Comparison of ENCODE assay signal across 25 cellular contexts in the genomic region with DNA sequence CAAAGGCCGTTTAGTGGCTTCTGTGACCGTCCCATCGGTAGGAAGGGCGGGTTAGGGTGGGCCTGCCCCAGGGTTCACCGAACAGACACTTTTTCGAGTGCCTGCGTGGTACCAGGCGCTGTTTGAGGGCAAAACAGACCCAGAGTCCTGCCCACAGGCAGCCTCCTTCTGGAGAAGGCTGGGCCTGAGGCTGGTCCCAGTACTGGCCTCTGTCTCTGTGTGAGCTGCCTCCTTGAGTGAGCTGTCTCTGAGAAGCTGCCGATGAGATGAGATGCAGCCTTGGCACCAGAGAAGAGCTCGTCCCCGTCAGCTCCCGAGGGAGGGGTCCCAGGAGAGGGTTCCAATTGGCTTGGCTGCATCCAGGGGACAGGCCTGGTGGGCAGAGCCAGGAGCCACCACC. TPM values are rescaled to one million over a fixed set of nuclear protein-coding genes. Genes with fewer than 3 reads are reported as not detected.
DNase-seq lines count a peak whose midpoint lies in the region; ATAC-seq and TF ChIP-seq lines count a peak whose summit lies in the region.
"Had no signal": no experiment of that assay in that cellular context is flagged by ENCODE, and none has a peak within 500 bp of the region (broad histone marks: within the 10 kb centered on the region; RNA-seq: fewer than 3 reads in every experiment).

No MANE protein-coding gene starts in this region.

- H3K27me3 ChIP-seq in mucosa of rectum (ENCODE audit: control insufficient read depth in 2 of 2, insufficient read depth in 2 of 2, low read length in 2 of 2) (no peaks in the 10 kb centered on the region), spleen (replicated peaks in 1 of 7) (no peaks in the 10 kb centered on the region), aorta (ENCODE audit: control insufficient read depth in 1 of 2, insufficient read depth in 2 of 2, low read length in 1 of 2) (no peaks in the 10 kb centered on the region), tibial nerve (no peaks in the 10 kb centered on the region)

- no peak overlapping the region for H3K9ac ChIP-seq in mucosa of rectum (ENCODE audit: low read depth in 1 of 2, low read length in 2 of 2)
- H3K9ac ChIP-seq: GM23248 had no signal

- intact Hi-C loops in left ventricle myocardium superior (cut with micrococcal nuclease) (no loop called here), left cardiac atrium (cut with DNase I) (no loop called here), spleen (cut with DNase I; ENCODE audit: low total_unique reads) (no loop called here), aorta (cut with DNase I) (loop anchor here in 1 of 2 donors (5.0 kb wide), 1 partner anchor 49 kb away; no protein-coding TSS in a partner anchor)

- H3K27ac ChIP-seq in mucosa of rectum (ENCODE audit: low read depth in 2 of 2, low read length in 2 of 2) (peak overlapping the region; percentile 5 to 35), spleen (peak overlapping the region in 7 of 8 donors; percentile 29 to 69 (median 62)), aorta (ENCODE audit: low read depth in 1 of 2, low read length in 2 of 2) (peak overlapping the region; percentile 23 to 72), tibial nerve (peak overlapping the region in 2 of 4 donors; percentile 43 to 77)
- H3K27ac ChIP-seq: GM23248, HL-60, SK-N-MC had no signal

- H3K4me1 ChIP-seq in mucosa of rectum (ENCODE audit: control insufficient read depth in 2 of 2, insufficient read depth in 2 of 2, low read length in 2 of 2) (peaks cover 4 to 8% of the 10 kb centered on the region in 2 donors), spleen (peaks cover 0 to 36% (median 18%) of the 10 kb centered on the region in 6 donors), aorta (ENCODE audit: control insufficient read depth in 1 of 2, insufficient read depth in 2 of 2, low read length in 2 of 2) (peaks cover 0 to 5% of the 10 kb centered on the region in 2 donors), tibial nerve (peaks cover 0 to 48% (median 14%) of the 10 kb centered on the region in 4 donors)

- TF ChIP-seq CTCF in spleen (IDR thresholded peaks at IDR 0.05 in 8 of 11, conservative IDR thresholded peaks at IDR 0.05 in 3 of 11), result no peak
- no peak for TF ChIP-seq CTCF in tibial nerve (IDR thresholded peaks at IDR 0.05)

- no peak for TF ChIP-seq EP300 in tibial nerve (IDR thresholded peaks at IDR 0.05)

- 49 to 89% (median 83%) methylated on average over 5 to 12 of the region's 12 CpGs for WGBS in spleen, 5 donors
- WGBS in aorta, 2 donors, result 82 to 86% methylated on average over 12 of the region's 12 CpGs
- WGBS in tibial nerve, 2 donors, result 91 to 92% methylated on average over 10 to 12 of the region's 12 CpGs

- TF ChIP-seq POLR2A in spleen (IDR thresholded peaks at IDR 0.05), result no peak
- TF ChIP-seq POLR2A in tibial nerve (IDR thresholded peaks at IDR 0.05), result no peak

- no peaks in the 10 kb centered on the region for H3K9me3 ChIP-seq in mucosa of rectum (ENCODE audit: control insufficient read depth in 2 of 2, low read length in 2 of 2)
- no peaks in the 10 kb centered on the region for H3K9me3 ChIP-seq in spleen
- no peaks in the 10 kb centered on the region for H3K9me3 ChIP-seq in aorta (ENCODE audit: control insufficient read depth, low read length)
- no peaks in the 10 kb centered on the region for H3K9me3 ChIP-seq in tibial nerve

- H3K4me3 ChIP-seq in mucosa of rectum (ENCODE audit: low read length in 2 of 2) (no peak overlapping the region), spleen (no peak overlapping the region), aorta (ENCODE audit: low read length in 2 of 2) (no peak overlapping the region), tibial nerve (no peak overlapping the region)
- H3K4me3 ChIP-seq: GM12878, GM23248, lung, SK-N-MC had no signal

- DNase-seq in left ventricle myocardium superior (peak; percentile 19), left cardiac atrium (no peak), spleen (no peak), aorta (peak in 1 of 2 donors; percentile 69), tibial nerve (ENCODE audit: low spot score in 2 of 2) (no peak)
- no peak for DNase-seq in activated naive CD4-positive, alpha-beta T cell treated with anti-CD3 and anti-CD28 coated beads, Interleukin-2, amount 50 U/mL, for 16 hours
- DNase-seq in activated CD8-positive, alpha-beta memory T cell treated with anti-CD3 and anti-CD28 coated beads, Interleukin-2, amount 50 U/mL, for 4 hours, result no peak
- DNase-seq: activated CD4-positive, alpha-beta T cell treated with anti-CD3 and anti-CD28 coated beads, Interleukin-2, amount 50 U/mL, for 4 hours; activated naive CD4-positive, alpha-beta T cell treated with anti-CD3 and anti-CD28 coated beads, Interleukin-2, amount 10 ng/mL, durations not matched to agents 7 days and 5 days; amniotic stem cell; CD4-positive, CD25-positive, alpha-beta regulatory T cell; GM23248; naive B cell; NCI-H1417; NCI-H2029 treated with DMSO at 0.1 percent for 48 hours; NCI-H345; NCI-H748 treated with DMSO at 0.1 percent for 48 hours; nucleus accumbens; RPMI8226; small intestine had no signal

- no peaks in the 10 kb centered on the region for H3K36me3 ChIP-seq in mucosa of rectum (ENCODE audit: control insufficient read depth in 2 of 2, insufficient read depth in 2 of 2, low read length in 2 of 2)
- H3K36me3 ChIP-seq in spleen, result no peaks in the 10 kb centered on the region
- no peaks in the 10 kb centered on the region for H3K36me3 ChIP-seq in aorta (ENCODE audit: control insufficient read depth in 1 of 2, insufficient read depth in 2 of 2, low read length in 1 of 2)
- no peaks in the 10 kb centered on the region for H3K36me3 ChIP-seq in tibial nerve

- no peak for ATAC-seq in left ventricle myocardium superior
- no peak for ATAC-seq in left cardiac atrium
- no peak for ATAC-seq in aorta (ENCODE audit: low FRiP score)
- ATAC-seq: GM12878 had no signal

RNA-seq across cellular contexts. Expression of a gene that starts 53.1 kb away (rescaled TPM):
- total RNA-seq in left ventricle myocardium superior (0.59 TPM), left cardiac atrium (1 to 10 TPM; 1.0 to 1.9 TPM), spleen (10 to 100 TPM in 1 of 7 donors, 1 to 10 TPM in 6; 1.7 to 15.2 (median 7.0) TPM), aorta (10 to 100 TPM; 34.4 to 55.2 TPM), tibial nerve (10 to 100 TPM; 20.1 to 92.4 (median 43.1) TPM)
- polyA plus RNA-seq in spleen (under 1 TPM; 0.11 to 0.74 (median 0.38) TPM), aorta (1 to 10 TPM; 5.1 to 7.6 TPM)
- total RNA-seq: GM23248 had no signal
- polyA plus RNA-seq: GM23248 had no signal
